ENCODE assay signal across 9 cellular contexts in genomic region chr14:106883218-106883692, GRCh38.
DNase-seq lines count a peak whose midpoint lies in the region; ATAC-seq and TF ChIP-seq lines count a peak whose summit lies in the region.
"Had no signal": no experiment of that assay in that cellular context is flagged by ENCODE, and none has a peak within 500 bp of the region (broad histone marks: within the 10 kb centered on the region; RNA-seq: fewer than 3 reads in every experiment).

No MANE protein-coding gene starts in this region.

- no peak overlapping the region for H3K27ac ChIP-seq in PC-9
- no peak overlapping the region for H3K27ac ChIP-seq in smooth muscle cell (ENCODE audit: low read depth)

- H3F3A ChIP-seq in PC-9 (ENCODE audit: insufficient read depth, low read depth), result peaks cover 7% of the 10 kb centered on the region; the same call in 1 of the 2 replicates
- no peaks in the 10 kb centered on the region for H3F3A ChIP-seq in smooth muscle cell (ENCODE audit: low read depth)

- H4K20me1 ChIP-seq in PC-9 (ENCODE audit: insufficient read depth) (no peaks in the 10 kb centered on the region), smooth muscle cell (ENCODE audit: low read depth) (no peaks in the 10 kb centered on the region)

- no peaks in the 10 kb centered on the region for H3K4me1 Mint-ChIP-seq in effector memory CD8-positive, alpha-beta T cell (ENCODE audit: low read depth in 2 of 2)

- intact Hi-C loops in PC-9 (cut with micrococcal nuclease; ENCODE audit: unreplicated experiment), result no loop called here

- H2AFZ ChIP-seq in PC-9 (no peak overlapping the region), smooth muscle cell (ENCODE audit: low read depth) (no peak overlapping the region)

- ATAC-seq in effector memory CD8-positive, alpha-beta T cell (replicated peaks), result peak; percentile 37
- no peak for ATAC-seq in GM21367 (IDR thresholded peaks at IDR 0.05; ENCODE audit: unreplicated experiment)
- no peak for ATAC-seq in HG03095 (IDR thresholded peaks at IDR 0.05; ENCODE audit: unreplicated experiment)

- no peak overlapping the region for H3K27ac Mint-ChIP-seq in effector memory CD8-positive, alpha-beta T cell

- no peak overlapping the region for H3K4me3 Mint-ChIP-seq in effector memory CD8-positive, alpha-beta T cell

- H3K4me1 ChIP-seq in PC-9 (replicated peaks; ENCODE audit: insufficient read depth) (no peaks in the 10 kb centered on the region), smooth muscle cell (ENCODE audit: low read depth) (no peaks in the 10 kb centered on the region)

- H3K36me3 Mint-ChIP-seq in effector memory CD8-positive, alpha-beta T cell (ENCODE audit: insufficient read depth), result no peaks in the 10 kb centered on the region

- H3K4me2 ChIP-seq in PC-9 (no peak overlapping the region), smooth muscle cell (no peak overlapping the region)

- no peak overlapping the region for H3K4me3 ChIP-seq in GM12865 (ENCODE audit: low read depth, low read length)
- no peak overlapping the region for H3K4me3 ChIP-seq in PC-9
- H3K4me3 ChIP-seq in smooth muscle cell, result no peak overlapping the region

- H3K79me2 ChIP-seq in PC-9 (ENCODE audit: low read depth), result no peaks in the 10 kb centered on the region
- no peaks in the 10 kb centered on the region for H3K79me2 ChIP-seq in smooth muscle cell (ENCODE audit: low read depth)

- H3K36me3 ChIP-seq in PC-9 (ENCODE audit: low read depth) (no peaks in the 10 kb centered on the region), smooth muscle cell (ENCODE audit: low read depth) (no peaks in the 10 kb centered on the region)

- H3K27me3 ChIP-seq in PC-9 (ENCODE audit: insufficient read depth, low read depth) (no peaks in the 10 kb centered on the region), smooth muscle cell (ENCODE audit: low read depth) (no peaks in the 10 kb centered on the region)

- 91% methylated on average over 23 of the region's 44 CpGs for WGBS in smooth muscle cell (ENCODE audit: low lambda C conversion rate)

- CTCF ChIA-PET in PC-9 (lab: Charles Lee), result no interaction called here

- H3K9me3 ChIP-seq in PC-9 (ENCODE audit: insufficient read depth, low read depth) (no peaks in the 10 kb centered on the region; the same call in 1 of the 2 replicates), smooth muscle cell (replicated peaks; ENCODE audit: low read depth) (no peaks in the 10 kb centered on the region)

- no TSS peak for BruUV-seq in PC-9 (replicated peaks; lab: Mats Ljungman, UMichigan)

- peak; percentile 50 for DNase-seq in GM12865 (ENCODE audit: low read depth)
- no peak for DNase-seq in PC-9
- peak; percentile 15 to 25 (median 23) for DNase-seq in effector memory CD8-positive, alpha-beta T cell
- no peak for DNase-seq in smooth muscle cell (lab: John Stamatoyannopoulos, UW; ENCODE audit: unreplicated experiment)
- DNase-seq in kidney glomerular epithelial cell (lab: John Stamatoyannopoulos, UW), result no peak
- DNase-seq in NCI-H345 (lab: John Stamatoyannopoulos, UW), result no peak
- DNase-seq: amniotic stem cell had no signal

- H3K9ac ChIP-seq in smooth muscle cell (ENCODE audit: low read depth), result no peak overlapping the region

- no peaks in the 10 kb centered on the region for H3K9me3 Mint-ChIP-seq in effector memory CD8-positive, alpha-beta T cell

- TF ChIP-seq CTCF in GM12865 (IDR thresholded peaks at IDR 0.05; ENCODE audit: insufficient read depth, low read depth, low read length, missing control alignments) (peak; percentile 63), PC-9 (conservative IDR thresholded peaks at IDR 0.05) (peak; percentile 57), smooth muscle cell (IDR thresholded peaks at IDR 0.05; ENCODE audit: borderline replicate concordance, insufficient read depth, poor library complexity, severe bottlenecking) (peak; percentile 27)

- peaks cover 2 to 7% of the 10 kb centered on the region in 2 donors for H3K27me3 Mint-ChIP-seq in effector memory CD8-positive, alpha-beta T cell

- POLR2A ChIA-PET in PC-9 (lab: Charles Lee; ENCODE audit: unreplicated experiment), result no interaction called here

- H3K9me2 ChIP-seq in PC-9 (ENCODE audit: insufficient read depth), result no peaks in the 10 kb centered on the region

Comparison
In these comparisons a context has a peak if more than half of its experiments do, and no peak if none do; other contexts are left out.
1. DNase-seq: peak in GM12865 (single experiment) and effector memory CD8-positive, alpha-beta T cell (3 of 3); none in PC-9 (0 of 2), smooth muscle cell (single experiment), kidney glomerular epithelial cell (single experiment) and NCI-H345 (single experiment).
2. Peak in every context shown above with its lines, with median percentiles within 50 percentile points of each other: CTCF ChIP-seq.